In genomic region chr4:74174421-74174820, GRCh38 we compare ENCODE assay signal across 34 cellular contexts.
"Had no signal": no experiment of that assay in that cellular context is flagged by ENCODE, and none has a peak within 500 bp of the region (broad histone marks: within the 10 kb centered on the region; RNA-seq: fewer than 3 reads in every experiment).

No MANE protein-coding gene starts in this region.

- H3K4me2 ChIP-seq: KMS-11 had no signal

- H3K27me3 ChIP-seq: MG63 had no signal

- DNase-seq: Karpas-422, Kasumi-1, MG63, MM.1S, MV-4-11, NCI-H1048, NCI-H1092, NCI-H1092 treated with DMSO at 0.1 percent for 48 hours, NCI-H1105, NCI-H1105 treated with DMSO at 0.1 percent for 48 hours, NCI-H1417, NCI-H1417 treated with DMSO at 0.1 percent for 48 hours, NCI-H1436, NCI-H146, NCI-H1694, NCI-H1694 treated with DMSO at 0.1 percent for 48 hours, NCI-H187, NCI-H187 treated with DMSO at 0.1 percent for 48 hours, NCI-H1930, NCI-H2029, NCI-H2029 treated with DMSO at 0.1 percent for 48 hours, NCI-H2081, NCI-H2081 treated with DMSO at 0.1 percent for 48 hours, NCI-H2107, NCI-H2171, NCI-H2171 treated with DMSO at 0.1 percent for 48 hours, NCI-H2227 treated with DMSO at 0.1 percent for 48 hours, NCI-H226, NCI-H345, NCI-H446, NCI-H446 treated with DMSO at 0.1 percent for 48 hours, NCI-H510A, NCI-H510A treated with DMSO at 0.1 percent for 48 hours had no signal

- H3K36me3 ChIP-seq: MG63 had no signal

- H3K27ac ChIP-seq: KMS-11 had no signal

- H3K4me3 ChIP-seq: MG63 had no signal

- H3K9me3 ChIP-seq: MG63 had no signal

- H3K9ac ChIP-seq: KMS-11 had no signal
